2 cellular contexts compared by ENCODE assay signal in the genomic region with DNA sequence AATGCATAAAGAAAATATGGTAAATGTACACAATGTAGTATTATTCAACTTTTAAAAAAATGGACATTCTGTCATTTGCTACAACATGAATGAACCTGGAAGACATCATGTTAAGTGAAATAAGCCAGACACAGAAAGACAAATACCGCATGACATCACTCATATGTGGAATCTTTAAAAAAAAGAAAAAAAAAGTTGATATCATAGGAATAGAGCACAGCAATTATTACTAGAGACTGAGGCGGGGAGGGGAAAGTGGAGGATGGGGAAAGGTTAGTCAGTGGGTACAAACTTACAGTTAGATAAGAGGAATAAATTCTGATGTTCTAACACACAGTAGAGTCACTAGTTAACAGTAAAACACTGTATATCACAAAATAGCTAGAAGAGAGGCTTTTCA.
TF ChIP-seq lines count a peak whose summit lies in the region.

No MANE protein-coding gene starts in this region.

TF ChIP-seq in HepG2, 621 proteins besides CTCF, POLR2A, EP300 and RAD21:
- TF ChIP-seq MTA1 (CRISPR knock-in tag; IDR thresholded peaks at IDR 0.05; ENCODE audit: borderline replicate concordance) (no peak), PAWR (CRISPR knock-in tag; IDR thresholded peaks at IDR 0.05; ENCODE audit: borderline replicate concordance) (no peak), ATF7 (IDR thresholded peaks at IDR 0.05) (peak; percentile 69), ATF7 (CRISPR knock-in tag; IDR thresholded peaks at IDR 0.05) (no peak)

TF ChIP-seq in IMR-90, 13 proteins besides CTCF, POLR2A, EP300 and RAD21:
- no peak for TF ChIP-seq MAZ (IDR thresholded peaks at IDR 0.05; ENCODE audit: borderline replicate concordance, low read depth, low read length)
- no peak for TF ChIP-seq RFX5 (IDR thresholded peaks at IDR 0.05; ENCODE audit: low read depth, low read length)
- no peak for TF ChIP-seq CEBPB (IDR thresholded peaks at IDR 0.05; ENCODE audit: low read depth, low read length)
- TF ChIP-seq ELK1 (IDR thresholded peaks at IDR 0.05; ENCODE audit: borderline replicate concordance, low read depth, low read length), result no peak
- no peak for TF ChIP-seq FOS (IDR thresholded peaks at IDR 0.05; ENCODE audit: low read depth, low read length)
- no peak for TF ChIP-seq SMC3 (IDR thresholded peaks at IDR 0.05; ENCODE audit: low read depth, low read length)
